Comparison of ENCODE assay signal across 1 cellular context in genomic region chr14:55874785-55875184, GRCh38.
TF ChIP-seq lines count a peak whose summit lies in the region.

No MANE protein-coding gene starts in this region.

TF ChIP-seq in GM23338, 12 proteins besides CTCF, POLR2A, EP300 and RAD21 (continued from another document):
- TF ChIP-seq ZNF462 (CRISPR knock-in tag; IDR thresholded peaks at IDR 0.05) (no peak), EZH2phosphoT487 (IDR thresholded peaks at IDR 0.05; ENCODE audit: unreplicated experiment) (no peak), JUNB (IDR thresholded peaks at IDR 0.05; ENCODE audit: unreplicated experiment) (no peak), CREB1 (CRISPR knock-in tag; IDR thresholded peaks at IDR 0.05; ENCODE audit: low read depth) (no peak)
